In the genomic region with DNA sequence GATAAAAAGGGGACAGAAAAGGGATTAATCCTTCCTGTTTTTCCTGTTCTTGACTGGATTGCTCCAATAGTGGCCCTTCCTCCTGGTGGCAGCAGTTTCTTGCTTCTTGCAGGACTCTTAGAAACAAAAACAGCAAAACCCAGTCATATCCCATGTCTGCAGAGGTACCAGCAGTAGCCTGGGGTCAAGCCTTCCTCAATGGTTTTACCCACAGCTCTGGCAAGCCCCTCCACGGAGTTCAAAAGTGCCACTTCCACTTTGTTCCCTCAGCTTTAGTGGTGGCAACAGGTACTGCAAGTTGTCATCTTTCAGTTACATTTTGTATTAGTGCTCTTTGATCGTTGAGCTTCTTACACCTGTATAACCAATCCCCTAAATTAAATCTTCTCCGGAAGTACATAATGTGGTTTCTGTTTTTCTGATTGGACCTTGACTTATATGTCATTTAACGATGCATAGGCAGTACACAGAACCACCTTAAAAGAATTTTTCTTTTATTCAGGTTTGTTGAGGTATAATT, we compare ENCODE assay signal across 9 cellular contexts. TPM values are rescaled to one million over a fixed set of nuclear protein-coding genes. Genes with fewer than 3 reads are reported as not detected.
DNase-seq lines count a peak whose midpoint lies in the region; ATAC-seq and TF ChIP-seq lines count a peak whose summit lies in the region.
"Had no signal": no experiment of that assay in that cellular context is flagged by ENCODE, and none has a peak within 500 bp of the region (broad histone marks: within the 10 kb centered on the region; RNA-seq: fewer than 3 reads in every experiment).

No MANE protein-coding gene starts in this region.

- CTCF ChIA-PET in activated CD4-positive, alpha-beta T cell treated with anti-CD3 and anti-CD28 coated beads for 36 hours (lab: Charles Lee) = interaction anchor here (0.5 to 1.9 kb wide), 23 partner anchors 9 to 622 kb away, joined by 3 to 10 read pairs (median 4); partner anchors contain the start of gene RANBP6
- CTCF ChIA-PET in naive thymus-derived CD4-positive, alpha-beta T cell (lab: Charles Lee) = interaction anchor here (0.7 to 1.8 kb wide), 4 partner anchors 16 to 188 kb away, joined by 3 to 4 read pairs (median 4); a partner anchor contains a TSS

- TF ChIP-seq POLR2A in breast epithelium (IDR thresholded peaks at IDR 0.05) = no peak

- H3K9me3 Mint-ChIP-seq in activated CD4-positive, alpha-beta T cell treated with anti-CD3 and anti-CD28 coated beads for 36 hours (ENCODE audit: low read depth) = no peaks in the 10 kb centered on the region
- peaks cover 0 to 3% (median 0%) of the 10 kb centered on the region in 11 donors for H3K9me3 Mint-ChIP-seq in naive thymus-derived CD4-positive, alpha-beta T cell

- H3K4me3 ChIP-seq in breast epithelium = no peak overlapping the region
- no peak overlapping the region for H3K4me3 ChIP-seq in naive thymus-derived CD4-positive, alpha-beta T cell (ENCODE audit: low read length)

- H3K27ac Mint-ChIP-seq in activated CD4-positive, alpha-beta T cell treated with anti-CD3 and anti-CD28 coated beads for 36 hours = no peak overlapping the region
- H3K27ac Mint-ChIP-seq in naive thymus-derived CD4-positive, alpha-beta T cell = peak overlapping the region in 1 of 9 donors; percentile 78
- H3K27ac Mint-ChIP-seq: activated naive CD8-positive, alpha-beta T cell had no signal

- ATAC-seq in activated CD4-positive, alpha-beta T cell treated with anti-CD3 and anti-CD28 coated beads for 36 hours = peak; percentile 39
- ATAC-seq in GM21529 (IDR thresholded peaks at IDR 0.05; ENCODE audit: unreplicated experiment) = peak; percentile 82
- peak; percentile 78 for ATAC-seq in naive thymus-derived CD4-positive, alpha-beta T cell

- H3K4me1 Mint-ChIP-seq in activated CD4-positive, alpha-beta T cell treated with anti-CD3 and anti-CD28 coated beads for 36 hours = no peaks in the 10 kb centered on the region
- peaks cover 0 to 6% (median 3%) of the 10 kb centered on the region in 7 donors for H3K4me1 Mint-ChIP-seq in naive thymus-derived CD4-positive, alpha-beta T cell

- H3K4me1 ChIP-seq in breast epithelium = no peaks in the 10 kb centered on the region
- no peaks in the 10 kb centered on the region for H3K4me1 ChIP-seq in naive thymus-derived CD4-positive, alpha-beta T cell (ENCODE audit: control insufficient read depth in 2 of 2, insufficient read depth in 2 of 2, low read length in 2 of 2)

- H3K4me3 Mint-ChIP-seq in activated CD4-positive, alpha-beta T cell treated with anti-CD3 and anti-CD28 coated beads for 36 hours = no peak overlapping the region
- H3K4me3 Mint-ChIP-seq in naive thymus-derived CD4-positive, alpha-beta T cell = peak overlapping the region in 2 of 10 donors; percentile 30 to 31
- H3K4me3 Mint-ChIP-seq: activated naive CD8-positive, alpha-beta T cell had no signal

- H3K36me3 Mint-ChIP-seq in activated CD4-positive, alpha-beta T cell treated with anti-CD3 and anti-CD28 coated beads for 36 hours (ENCODE audit: low read depth) = no peaks in the 10 kb centered on the region
- peaks cover 0 to 4% (median 0%) of the 10 kb centered on the region in 5 donors for H3K36me3 Mint-ChIP-seq in naive thymus-derived CD4-positive, alpha-beta T cell
- H3K36me3 Mint-ChIP-seq: activated naive CD8-positive, alpha-beta T cell had no signal

- H3K27me3 Mint-ChIP-seq in activated CD4-positive, alpha-beta T cell treated with anti-CD3 and anti-CD28 coated beads for 36 hours = peaks cover 10% of the 10 kb centered on the region
- peaks cover 4 to 24% (median 9%) of the 10 kb centered on the region in 5 donors for H3K27me3 Mint-ChIP-seq in naive thymus-derived CD4-positive, alpha-beta T cell
- H3K27me3 Mint-ChIP-seq: activated naive CD8-positive, alpha-beta T cell had no signal

- peak; percentile 28 for DNase-seq in activated CD4-positive, alpha-beta T cell treated with anti-CD3 and anti-CD28 coated beads for 36 hours
- no peak for DNase-seq in activated CD4-positive, alpha-beta T cell treated with anti-CD3 and anti-CD28 coated beads for 4 hours
- DNase-seq in NCI-H526 (lab: John Stamatoyannopoulos, UW) (peak; percentile 40 to 53), breast epithelium (ENCODE audit: low spot score in 2 of 2) (no peak), HCEC 1CT (no peak), NCI-H2107 treated with DMSO at 0.1 percent for 48 hours (lab: John Stamatoyannopoulos, UW; ENCODE audit: unreplicated experiment) (no peak)
- DNase-seq in naive thymus-derived CD4-positive, alpha-beta T cell = peak in 6 of 9 donors; percentile 12 to 38 (median 18)

- no peaks in the 10 kb centered on the region for H3K27me3 ChIP-seq in breast epithelium
- H3K27me3 ChIP-seq in naive thymus-derived CD4-positive, alpha-beta T cell (ENCODE audit: control insufficient read depth in 2 of 2, insufficient read depth in 2 of 2, low read length in 2 of 2) = no peaks in the 10 kb centered on the region

- peak; percentile 18 to 47 (median 41) for TF ChIP-seq CTCF in breast epithelium (IDR thresholded peaks at IDR 0.05)

- intact Hi-C loops in activated CD4-positive, alpha-beta T cell treated with anti-CD3 and anti-CD28 coated beads for 36 hours (cut with DNase I, micrococcal nuclease) = no loop called here
- intact Hi-C loops in breast epithelium (cut with DNase I; ENCODE audit: low total_unique reads) = no loop called here
- intact Hi-C loops in naive thymus-derived CD4-positive, alpha-beta T cell (cut with micrococcal nuclease) = no loop called here

- H3K36me3 ChIP-seq in breast epithelium = no peaks in the 10 kb centered on the region
- no peaks in the 10 kb centered on the region for H3K36me3 ChIP-seq in naive thymus-derived CD4-positive, alpha-beta T cell (ENCODE audit: control insufficient read depth in 2 of 3, insufficient read depth in 3 of 3, low read length in 3 of 3)

- H3K27ac ChIP-seq in breast epithelium = no peak overlapping the region
- no peak overlapping the region for H3K27ac ChIP-seq in naive thymus-derived CD4-positive, alpha-beta T cell (ENCODE audit: low read depth, low read length)

- POLR2A ChIA-PET in activated CD4-positive, alpha-beta T cell treated with anti-CD3 and anti-CD28 coated beads for 36 hours (lab: Charles Lee) = interaction anchor here (1.0 kb wide), 1 partner anchor 9 kb away, joined by 8 read pairs; the partner anchor contains the start of gene RANBP6
- POLR2A ChIA-PET in naive thymus-derived CD4-positive, alpha-beta T cell (lab: Charles Lee) = interaction anchor here (1.0 to 1.8 kb wide), 3 partner anchors 8 to 16 kb away, joined by 3 to 8 read pairs (median 6); partner anchors contain the start of gene RANBP6

- H3K9me3 ChIP-seq in breast epithelium = no peaks in the 10 kb centered on the region
- H3K9me3 ChIP-seq in naive thymus-derived CD4-positive, alpha-beta T cell (ENCODE audit: control insufficient read depth in 2 of 3, low read length in 3 of 3) = no peaks in the 10 kb centered on the region

RNA-seq across cellular contexts. Expression of gene RANBP6, which starts 8.7 kb away (rescaled TPM):
- 10 to 100 TPM; 11.7 to 18.2 TPM for total RNA-seq in activated CD4-positive, alpha-beta T cell treated with anti-CD3 and anti-CD28 coated beads for 36 hours
- total RNA-seq in breast epithelium = 10 to 100 TPM; 16.1 to 24.9 (median 19.2) TPM
- 10 to 100 TPM; 21.9 to 34.3 (median 30.3) TPM for total RNA-seq in naive thymus-derived CD4-positive, alpha-beta T cell
- polyA plus RNA-seq in naive thymus-derived CD4-positive, alpha-beta T cell = 10 to 100 TPM; 21.0 to 22.9 TPM

Comparison
In these comparisons a context has a peak if more than half of its experiments do, and no peak if none do; other contexts are left out.
1. DNase-seq: peak in activated CD4-positive, alpha-beta T cell treated with anti-CD3 and anti-CD28 coated beads for 36 hours (single experiment), NCI-H526 (2 of 2) and naive thymus-derived CD4-positive, alpha-beta T cell (6 of 9); none in activated CD4-positive, alpha-beta T cell treated with anti-CD3 and anti-CD28 coated beads for 4 hours (0 of 2), breast epithelium (0 of 2), HCEC 1CT (single experiment) and NCI-H2107 treated with DMSO at 0.1 percent for 48 hours (single experiment).
2. Peak in every context shown above with its lines, with median percentiles within 50 percentile points of each other: ATAC-seq.